7 cellular contexts compared by ENCODE assay signal in genomic region chr10:133308431-133309110, GRCh38. TPM values are rescaled to one million over a fixed set of nuclear protein-coding genes. Genes with fewer than 3 reads are reported as not detected.
DNase-seq lines count a peak whose midpoint lies in the region; ATAC-seq and TF ChIP-seq lines count a peak whose summit lies in the region.

Gene TUBGCP2, minus strand, starts transcription at chr10:133308872. Its CDS starts 5,931 bp downstream, at chr10:133302941.
Gene ZNF511, plus strand, starts transcription at chr10:133308914. Its CDS starts 30 bp downstream, at chr10:133308944.

- CTCF ChIA-PET in MCF 10A (lab: Yijun Ruan, JAX), result interaction anchor here (0.5 to 2.2 kb wide), 16 partner anchors 10 to 405 kb away, joined by 3 to 14 read pairs (median 6); partner anchors contain the start of gene ECHS1

- H3K4me1 Mint-ChIP-seq in MCF 10A (ENCODE audit: insufficient read depth, unreplicated experiment), result peaks cover 18% of the 10 kb centered on the region

- intact Hi-C loops in MCF 10A (cut with micrococcal nuclease), result loop anchor here (1.0 to 5.0 kb wide), 3 partner anchors 49 to 406 kb away; no protein-coding TSS in a partner anchor

- peak within 1 kb of the TSS; percentile 98 for H3K4me3 Mint-ChIP-seq in MCF 10A (ENCODE audit: unreplicated experiment)

- peak; percentile 83 for TF ChIP-seq POLR2A in GM18505 (IDR thresholded peaks at IDR 0.05; ENCODE audit: borderline replicate concordance, extremely low read depth, insufficient read depth, insufficient read length)

- BruUV-seq in MCF 10A (replicated peaks; lab: Mats Ljungman, UMichigan), result TSS peak; percentile 46

- POLR2A ChIA-PET in MCF 10A (lab: Yijun Ruan, JAX), result interaction anchor here (0.5 to 2.1 kb wide), 10 partner anchors 16 to 988 kb away, joined by 3 to 13 read pairs (median 3); no protein-coding TSS in a partner anchor

- H3K36me3 Mint-ChIP-seq in MCF 10A (ENCODE audit: insufficient read depth, unreplicated experiment), result peaks cover 27% of the 10 kb centered on the region

- peak within 1 kb of the TSS; percentile 99 for H3K9ac ChIP-seq in smooth muscle cell (ENCODE audit: low read depth)

- no peaks in the 10 kb centered on the region for H3K9me3 ChIP-seq in smooth muscle cell (replicated peaks; ENCODE audit: low read depth)

- ATAC-seq in GM18505 (IDR thresholded peaks at IDR 0.05; ENCODE audit: unreplicated experiment) (peak; percentile 68), HG02678 (IDR thresholded peaks at IDR 0.05; ENCODE audit: unreplicated experiment) (peak; percentile 82)

- H3K79me2 ChIP-seq in smooth muscle cell (ENCODE audit: low read depth), result peaks cover 49% of the 10 kb centered on the region

- peak within 1 kb of the TSS; percentile 100 for H3K27ac Mint-ChIP-seq in MCF 10A (ENCODE audit: low read depth, unreplicated experiment)

- no peaks in the 10 kb centered on the region for H3K9me3 Mint-ChIP-seq in MCF 10A (ENCODE audit: unreplicated experiment)

- H3K4me1 ChIP-seq in smooth muscle cell (ENCODE audit: low read depth), result peaks cover 6% of the 10 kb centered on the region

- peak within 1 kb of the TSS; percentile 90 for H3K27ac ChIP-seq in VCaP
- peak within 1 kb of the TSS; percentile 97 for H3K27ac ChIP-seq in smooth muscle cell (ENCODE audit: low read depth)

- H3K4me3 ChIP-seq in smooth muscle cell, result peak within 1 kb of the TSS; percentile 94

- under 1% methylated on average over 67 of the region's 90 CpGs for WGBS in smooth muscle cell (ENCODE audit: low lambda C conversion rate)

- DNase-seq in NCI-H2029 treated with DMSO at 0.1 percent for 48 hours (lab: John Stamatoyannopoulos, UW) (peak; percentile 49), MCF 10A (ENCODE audit: unreplicated experiment) (peak; percentile 71), iPS-NIHi11 (ENCODE audit: low spot score) (peak; percentile 92), smooth muscle cell (lab: John Stamatoyannopoulos, UW; ENCODE audit: unreplicated experiment) (peak; percentile 93)

- TF ChIP-seq CTCF in VCaP (conservative IDR thresholded peaks at IDR 0.05) (no peak), MCF 10A (IDR thresholded peaks at IDR 0.05; ENCODE audit: unreplicated experiment) (no peak), smooth muscle cell (IDR thresholded peaks at IDR 0.05; ENCODE audit: borderline replicate concordance, insufficient read depth, poor library complexity, severe bottlenecking) (no peak)

- H3F3A ChIP-seq in smooth muscle cell (ENCODE audit: low read depth), result no peaks in the 10 kb centered on the region

- no peaks in the 10 kb centered on the region for H3K27me3 Mint-ChIP-seq in MCF 10A (ENCODE audit: insufficient read depth, unreplicated experiment)

- peak within 1 kb of the TSS; percentile 92 for H3K4me2 ChIP-seq in smooth muscle cell

- H3K36me3 ChIP-seq in smooth muscle cell (ENCODE audit: low read depth), result no peaks in the 10 kb centered on the region

- peaks cover 48% of the 10 kb centered on the region for H4K20me1 ChIP-seq in smooth muscle cell (ENCODE audit: low read depth)

- H2AFZ ChIP-seq in smooth muscle cell (ENCODE audit: low read depth), result peak within 1 kb of the TSS; percentile 89

- H3K27me3 ChIP-seq in smooth muscle cell (ENCODE audit: low read depth), result no peaks in the 10 kb centered on the region

RNA-seq across cellular contexts. Expression of gene TUBGCP2, which starts in this region (rescaled TPM):
- total RNA-seq in MCF 10A (2022), result 95.9 and 96.2 TPM in 2 replicates
- 39.5 and 48.5 TPM in 2 replicates for total RNA-seq in smooth muscle cell
- polyA plus RNA-seq in smooth muscle cell, result 40.5 and 47.0 TPM in 2 replicates

RNA-seq across cellular contexts. Expression of gene ZNF511, which starts in this region (rescaled TPM):
- total RNA-seq in MCF 10A (2022) (28.9 and 42.7 TPM in 2 replicates), smooth muscle cell (15.3 and 20.0 TPM in 2 replicates)
- 52.3 and 70.2 TPM in 2 replicates for polyA plus RNA-seq in smooth muscle cell

Comparison
In these comparisons a context has a peak if more than half of its experiments do, and no peak if none do; other contexts are left out.
1. Peak in every context shown above with its lines: DNase-seq, ATAC-seq, H3K4me3 ChIP-seq and H3K27ac ChIP-seq.